In the genomic region with DNA sequence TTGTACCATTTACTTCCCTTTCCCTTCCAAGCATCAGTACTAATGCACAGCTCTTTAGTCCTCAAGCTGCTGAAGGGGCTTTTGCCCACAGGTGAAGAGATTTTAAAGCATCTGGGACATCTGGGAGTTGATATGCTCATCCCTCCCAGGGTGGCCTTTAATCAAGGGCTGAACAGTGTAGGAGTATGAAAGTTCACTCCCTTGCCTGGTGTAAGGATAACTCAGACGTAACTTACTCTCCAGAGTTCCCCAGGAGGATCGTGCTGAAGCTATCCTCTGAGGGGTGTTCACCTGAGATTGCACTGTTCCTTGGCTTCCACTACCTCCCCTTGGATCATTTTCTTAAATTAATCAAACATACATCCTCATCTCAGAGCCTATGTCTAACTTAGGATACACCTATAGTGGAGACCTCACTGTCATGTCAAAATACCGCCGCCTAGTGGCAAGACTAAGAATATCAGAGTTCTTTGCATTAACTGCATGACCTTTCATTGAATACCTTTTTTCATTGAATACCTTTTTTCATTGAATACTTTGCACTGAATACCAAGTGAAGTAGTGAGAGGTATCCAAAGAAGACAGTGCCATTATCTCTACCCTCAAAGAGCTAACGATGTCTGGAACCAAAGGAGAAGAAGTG, we compare ENCODE assay signal across 7 cellular contexts.
DNase-seq lines count a peak whose midpoint lies in the region; ATAC-seq and TF ChIP-seq lines count a peak whose summit lies in the region.
"Not testable (repeated sequence)": the region's sequence is repeated elsewhere in the genome, so short reads cannot be mapped to it uniquely, and the experiment has no call there.

No MANE protein-coding gene starts in this region.

- DNase-seq in HAP-1 (ENCODE audit: low spot score in 2 of 2) = peak; percentile 51 to 79
- peak; percentile 67 for DNase-seq in PC-3
- DNase-seq in activated gamma-delta T cell treated with Interleukin-2 at 50 U/mL for 16 hours = peak; percentile 5
- not testable (repeated sequence) for DNase-seq in esophagus squamous epithelium (lab: John Stamatoyannopoulos, UW)

- not testable (repeated sequence) for H3K4me1 ChIP-seq in HAP-1; Loucy (ENCODE audit: insufficient read depth, low read length, poor library complexity, severe bottlenecking); PC-3 (ENCODE audit: insufficient read depth, low read length); esophagus squamous epithelium; liver (ENCODE audit: control insufficient read depth in 4 of 4, insufficient read depth in 4 of 4, low read length in 3 of 4)

- TF ChIP-seq CTCF in GM12873 (IDR thresholded peaks at IDR 0.05; ENCODE audit: insufficient read depth, low read depth, low read length, missing control alignments) = peak; percentile 72
- TF ChIP-seq CTCF in Loucy (conservative IDR thresholded peaks at IDR 0.05; ENCODE audit: low read length) = peak; percentile 59
- TF ChIP-seq CTCF in PC-3 (conservative IDR thresholded peaks at IDR 0.05; ENCODE audit: low read depth, low read length) = peak; percentile 70
- peak in 5 of 6 experiments; percentile 19 to 50 (median 30) for TF ChIP-seq CTCF in esophagus squamous epithelium (IDR thresholded peaks at IDR 0.05)
- peak; percentile 42 for TF ChIP-seq CTCF in liver (IDR thresholded peaks at IDR 0.05; ENCODE audit: low read depth, low read length, missing input control)

- not testable (repeated sequence) for H4K20me1 ChIP-seq in Loucy (ENCODE audit: insufficient read depth, low read length, poor library complexity, severe bottlenecking); PC-3 (ENCODE audit: low read length)

- not testable (repeated sequence) for H3K4me3 ChIP-seq in HAP-1; Loucy (ENCODE audit: low read length, poor library complexity, severe bottlenecking); PC-3 (ENCODE audit: low read length); esophagus squamous epithelium; liver (ENCODE audit: low read depth in 1 of 3, low read length in 3 of 3)

- CTCF ChIA-PET in PC-3 (lab: Charles Lee) = not testable (repeated sequence)

- not testable (repeated sequence) for TF ChIP-seq POLR2A in esophagus squamous epithelium (IDR thresholded peaks at IDR 0.05)

- BruUV-seq in PC-3 (replicated peaks; lab: Mats Ljungman, UMichigan) = not testable (repeated sequence)

- H3K4me2 ChIP-seq in Loucy (ENCODE audit: low read depth, low read length, poor library complexity, severe bottlenecking); PC-3 (ENCODE audit: low read length): not testable (repeated sequence)

- not testable (repeated sequence) for H3K27ac ChIP-seq in PC-3 (ENCODE audit: low read length); esophagus squamous epithelium; liver (ENCODE audit: low read depth in 1 of 2, low read length in 2 of 2)

- 17 to 36% methylated on average over 4 to 5 of the region's 5 CpGs for WGBS in esophagus squamous epithelium, 2 donors
- 22% methylated on average over 5 of the region's 5 CpGs for WGBS in liver

- peak; percentile 48; the same call in 1 of the 2 replicates for ATAC-seq in PC-3

- POLR2A ChIA-PET in PC-3 (lab: Charles Lee; ENCODE audit: unreplicated experiment) = not testable (repeated sequence)

- not testable (repeated sequence) for H3K9me2 ChIP-seq in Loucy (replicated peaks; ENCODE audit: low read depth, low read length); PC-3 (replicated peaks; ENCODE audit: low read length)

- not testable (repeated sequence) for H3F3A ChIP-seq in Loucy (ENCODE audit: low read depth); PC-3 (ENCODE audit: low read length, unreplicated experiment)

- not testable (repeated sequence) for H2AFZ ChIP-seq in Loucy (ENCODE audit: low read length); PC-3 (ENCODE audit: low read length)

- not testable (repeated sequence) for H3K27me3 ChIP-seq in HAP-1 (ENCODE audit: low read depth); Loucy (ENCODE audit: insufficient read depth, low read length, poor library complexity, severe bottlenecking); PC-3 (ENCODE audit: low read length); esophagus squamous epithelium; liver (ENCODE audit: control insufficient read depth in 4 of 4, insufficient read depth in 4 of 4, low read length in 3 of 4)

- peak; percentile 57 to 67 for TF ChIP-seq RAD21 in liver (IDR thresholded peaks at IDR 0.05)

- not testable (repeated sequence) for H3K9me3 ChIP-seq in HAP-1; Loucy (ENCODE audit: insufficient read depth, low read depth, low read length); PC-3 (ENCODE audit: low read length); esophagus squamous epithelium; liver (ENCODE audit: control insufficient read depth in 4 of 4, low read length in 3 of 4)

- not testable (repeated sequence) for H3K9ac ChIP-seq in Loucy (ENCODE audit: low read depth, low read length, poor library complexity, severe bottlenecking); PC-3 (ENCODE audit: low read length); liver (ENCODE audit: low read depth in 1 of 2, low read length in 2 of 2)

- in situ Hi-C loops in HAP-1 (cut with MboI; ENCODE audit: low sequenced_read_pairs) = not testable (repeated sequence)

- H3K36me3 ChIP-seq in HAP-1 (replicated peaks); Loucy (ENCODE audit: insufficient read depth, low read length); PC-3 (ENCODE audit: low read depth, low read length); esophagus squamous epithelium; liver (ENCODE audit: control insufficient read depth in 4 of 4, insufficient read depth in 3 of 4, low read depth in 1 of 4, low read length in 3 of 4): not testable (repeated sequence)

- H3K79me2 ChIP-seq in Loucy (ENCODE audit: insufficient read depth, low read length); PC-3 (ENCODE audit: low read length): not testable (repeated sequence)

- intact Hi-C loops in PC-3 (cut with micrococcal nuclease) = loop anchor here (5.0 kb wide), 1 partner anchor 81 kb away; no protein-coding TSS in a partner anchor
- intact Hi-C loops in esophagus squamous epithelium (cut with DNase I) = not testable (repeated sequence)
